In the genomic region with DNA sequence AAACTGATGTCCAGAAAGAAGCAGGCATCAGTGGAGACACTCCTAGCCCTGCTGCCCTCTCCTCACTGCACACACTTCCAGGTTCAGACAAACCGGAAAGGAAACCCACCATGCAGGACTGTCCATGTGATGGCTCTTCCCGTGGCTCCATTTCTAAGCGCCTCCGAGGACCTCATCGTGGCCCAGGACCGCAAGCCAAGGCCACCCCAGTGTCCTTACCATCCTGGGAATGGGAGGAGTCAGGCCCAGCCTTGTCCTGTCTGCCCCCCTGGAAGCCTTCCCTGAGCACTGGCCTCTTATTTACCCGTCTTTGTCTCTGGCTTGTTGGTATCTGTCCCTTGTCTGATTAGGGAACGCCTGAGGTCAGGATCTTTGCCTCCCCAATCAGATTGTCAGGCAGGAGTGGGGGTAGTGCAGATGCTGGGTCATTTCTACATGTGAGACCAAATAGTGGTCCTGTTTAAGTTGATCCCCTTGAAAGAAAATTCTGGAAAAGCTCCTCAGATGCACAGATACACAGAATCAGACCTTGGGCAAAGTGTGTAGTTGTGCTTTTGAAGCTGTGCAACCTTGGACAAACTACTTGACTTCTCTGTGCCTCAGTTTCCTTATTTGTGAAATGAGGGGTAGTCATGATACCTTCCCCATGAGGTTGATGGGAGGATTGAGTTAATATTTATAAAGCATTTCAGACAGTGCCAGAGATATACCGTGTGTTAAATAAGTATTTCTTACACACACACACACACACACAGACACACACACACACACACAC, we compare ENCODE assay signal across 25 cellular contexts. TPM values are rescaled to one million over a fixed set of nuclear protein-coding genes. Genes with fewer than 3 reads are reported as not detected.
"Had no signal": no experiment of that assay in that cellular context is flagged by ENCODE, and none has a peak within 500 bp of the region (broad histone marks: within the 10 kb centered on the region; RNA-seq: fewer than 3 reads in every experiment).

No MANE protein-coding gene starts in this region.

- H3K9me3 ChIP-seq: esophagus muscularis mucosa, heart right ventricle, ovary, psoas muscle, suprapubic skin, tibial artery had no signal

- H3K4me1 ChIP-seq: foreskin keratinocyte had no signal

- H3K4me3 ChIP-seq: esophagus muscularis mucosa, ovary, psoas muscle, suprapubic skin, tibial artery had no signal

- H3K27ac Mint-ChIP-seq: activated naive CD4-positive, alpha-beta T cell treated with anti-CD3 and anti-CD28 coated beads, Interleukin-2, amount 50 U/mL, for 24 hours; activated naive CD8-positive, alpha-beta T cell treated with anti-CD3 and anti-CD28 coated beads, Interleukin-2, amount 50 U/mL, for 24 hours; activated T-helper 1 cell treated with anti-CD3 and anti-CD28 coated beads, Interleukin-12 subunit alpha, Interleukin-12 subunit beta, Interleukin-2, Interleukin-4 antibody, amounts not matched to agents 30 ng/mL and 10 ng/mL and 1 ng/mL, durations not matched to agents 14 hours and 24 hours and 36 hours; stimulated activated naive B cell treated with anti-CD40 and anti-IgM and Interleukin-4, amounts not matched to agents 10 μg/mL and 1 μg/mL and 100 μg/mL, for 72 hours had no signal

- H3K27ac ChIP-seq: foreskin keratinocyte, ovary, psoas muscle, suprapubic skin had no signal

- DNase-seq: activated CD4-positive, alpha-beta T cell treated with anti-CD3 and anti-CD28 coated beads for 48 hours; activated CD4-positive, alpha-beta T cell treated with anti-CD3 and anti-CD28 coated beads, Interleukin-2, amount 50 U/mL, for 48 hours; activated CD8-positive, alpha-beta memory T cell treated with anti-CD3 and anti-CD28 coated beads for 24 hours; activated naive CD8-positive, alpha-beta T cell treated with anti-CD3 and anti-CD28 coated beads, Interleukin-2, amount 50 U/mL, for 24 hours; amygdala; caudate nucleus; foreskin keratinocyte; heart right ventricle; kidney glomerular epithelial cell; left ventricle myocardium superior; psoas muscle; stimulated activated CD4-positive, alpha-beta T cell treated with anti-CD3 and anti-CD28 coated beads, Interleukin-15, amount 100 ng/mL, for 24 hours; stimulated activated CD4-positive, alpha-beta T cell treated with anti-CD3 and anti-CD28 coated beads, Interleukin-2, amount 100 ng/mL, for 24 hours; stimulated activated naive B cell treated with anti-CD40 and anti-IgM and Interleukin-4, amounts not matched to agents 10 μg/mL and 1 μg/mL and 100 μg/mL, for 72 hours; T-helper 1 cell had no signal

- H3K27me3 Mint-ChIP-seq: activated naive CD4-positive, alpha-beta T cell treated with anti-CD3 and anti-CD28 coated beads, Interleukin-2, amount 50 U/mL, for 24 hours; activated naive CD8-positive, alpha-beta T cell treated with anti-CD3 and anti-CD28 coated beads, Interleukin-2, amount 50 U/mL, for 24 hours had no signal

- H3K9me3 Mint-ChIP-seq: activated naive CD4-positive, alpha-beta T cell treated with anti-CD3 and anti-CD28 coated beads, Interleukin-2, amount 50 U/mL, for 24 hours; activated naive CD8-positive, alpha-beta T cell treated with anti-CD3 and anti-CD28 coated beads, Interleukin-2, amount 50 U/mL, for 24 hours; activated T-helper 1 cell treated with anti-CD3 and anti-CD28 coated beads, Interleukin-12 subunit alpha, Interleukin-12 subunit beta, Interleukin-2, Interleukin-4 antibody, amounts not matched to agents 30 ng/mL and 10 ng/mL and 1 ng/mL, durations not matched to agents 14 hours and 24 hours and 36 hours; stimulated activated naive B cell treated with anti-CD40 and anti-IgM and Interleukin-4, amounts not matched to agents 10 μg/mL and 1 μg/mL and 100 μg/mL, for 72 hours had no signal

- H3K4me3 Mint-ChIP-seq: activated naive CD4-positive, alpha-beta T cell treated with anti-CD3 and anti-CD28 coated beads, Interleukin-2, amount 50 U/mL, for 24 hours; activated naive CD8-positive, alpha-beta T cell treated with anti-CD3 and anti-CD28 coated beads, Interleukin-2, amount 50 U/mL, for 24 hours; activated T-helper 1 cell treated with anti-CD3 and anti-CD28 coated beads, Interleukin-12 subunit alpha, Interleukin-12 subunit beta, Interleukin-2, Interleukin-4 antibody, amounts not matched to agents 30 ng/mL and 10 ng/mL and 1 ng/mL, durations not matched to agents 14 hours and 24 hours and 36 hours; stimulated activated naive B cell treated with anti-CD40 and anti-IgM and Interleukin-4, amounts not matched to agents 10 μg/mL and 1 μg/mL and 100 μg/mL, for 72 hours had no signal

- H3K27me3 ChIP-seq: esophagus muscularis mucosa, ovary, suprapubic skin, tibial artery had no signal

- H3K36me3 ChIP-seq: ovary had no signal

RNA-seq across cellular contexts. Expression of gene TAC4, which starts 0.7 kb away (rescaled TPM):
- total RNA-seq: activated T-helper 1 cell treated with anti-CD3 and anti-CD28 coated beads, Interleukin-12 subunit alpha, Interleukin-12 subunit beta, Interleukin-2, Interleukin-4 antibody, amounts not matched to agents 30 ng/mL and 10 ng/mL and 1 ng/mL, durations not matched to agents 14 hours and 24 hours and 36 hours; esophagus muscularis mucosa; foreskin keratinocyte; left ventricle myocardium superior; lung microvascular endothelial cell; mucosa of gallbladder; ovary; psoas muscle; suprapubic skin; ureter had no signal
- polyA plus RNA-seq: foreskin keratinocyte, heart right ventricle, neural cell, ovary, psoas muscle had no signal
